In the genomic region with DNA sequence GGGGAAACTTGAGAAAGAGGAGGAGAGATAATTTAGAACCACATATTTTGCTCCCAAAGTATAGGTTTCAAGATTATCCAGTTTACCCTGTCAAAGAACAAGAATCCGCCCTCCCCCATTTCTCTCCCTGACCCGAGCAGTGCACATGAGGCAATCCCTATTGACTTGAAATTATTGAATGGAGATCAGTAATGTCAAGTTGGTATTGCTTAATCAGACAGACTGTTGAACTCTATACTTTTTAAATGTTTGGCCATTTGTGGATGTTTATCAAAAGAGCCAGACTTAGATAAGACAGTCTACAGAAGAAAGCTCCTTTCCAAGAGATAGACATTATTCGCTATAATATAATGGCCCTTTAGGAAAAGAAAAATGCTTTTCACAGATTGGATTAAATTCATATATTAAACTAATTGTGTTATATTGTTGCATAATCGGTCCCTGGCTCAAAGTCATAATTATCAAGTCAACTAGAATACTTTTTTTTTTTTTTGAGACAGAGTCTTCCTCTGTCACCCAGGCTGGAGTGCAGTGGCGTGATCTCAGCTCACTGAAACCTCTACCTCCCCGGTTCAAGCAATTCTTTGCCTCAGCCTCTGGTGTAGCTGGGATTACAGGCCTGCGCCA, we compare ENCODE assay signal across 1 cellular context.
TF ChIP-seq lines count a peak whose summit lies in the region.

No MANE protein-coding gene starts in this region.

TF ChIP-seq in SK-N-SH, 30 proteins besides CTCF, POLR2A, EP300 and RAD21 (continued from another document):
- TF ChIP-seq, protein P1, sequence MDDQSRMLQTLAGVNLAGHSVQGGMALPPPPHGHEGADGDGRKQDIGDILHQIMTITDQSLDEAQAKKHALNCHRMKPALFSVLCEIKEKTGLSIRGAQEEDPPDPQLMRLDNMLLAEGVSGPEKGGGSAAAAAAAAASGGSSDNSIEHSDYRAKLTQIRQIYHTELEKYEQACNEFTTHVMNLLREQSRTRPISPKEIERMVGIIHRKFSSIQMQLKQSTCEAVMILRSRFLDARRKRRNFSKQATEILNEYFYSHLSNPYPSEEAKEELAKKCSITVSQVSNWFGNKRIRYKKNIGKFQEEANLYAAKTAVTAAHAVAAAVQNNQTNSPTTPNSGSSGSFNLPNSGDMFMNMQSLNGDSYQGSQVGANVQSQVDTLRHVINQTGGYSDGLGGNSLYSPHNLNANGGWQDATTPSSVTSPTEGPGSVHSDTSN (IDR thresholded peaks at IDR 0.05): no peak
